8 cellular contexts compared by ENCODE assay signal in the genomic region with DNA sequence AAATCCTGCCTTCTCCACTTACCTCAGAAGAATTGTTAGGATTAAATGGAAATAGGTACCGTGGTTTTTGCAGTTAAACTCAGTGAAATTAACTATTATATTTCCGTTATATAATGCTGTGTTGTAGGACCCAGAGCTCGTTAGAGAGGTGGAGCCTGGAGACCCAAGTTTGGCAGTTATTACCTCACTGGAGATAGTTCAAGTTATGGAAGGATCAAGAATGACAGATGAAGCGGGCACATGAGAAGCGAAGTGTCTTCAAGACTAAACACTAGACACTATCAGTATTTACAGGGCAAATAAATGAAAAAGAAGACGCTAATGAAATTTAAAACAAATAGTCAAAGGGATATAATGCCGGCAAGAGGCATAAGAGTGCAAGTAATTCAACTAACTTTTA. TPM values are rescaled to one million over a fixed set of nuclear protein-coding genes. Genes with fewer than 3 reads are reported as not detected.
DNase-seq lines count a peak whose midpoint lies in the region; ATAC-seq and TF ChIP-seq lines count a peak whose summit lies in the region.

No MANE protein-coding gene starts in this region.

- 0 to 29% methylated on average over 2 to 7 of the region's 7 CpGs for WGBS in endodermal cell (ENCODE audit: insufficient coverage in 1 of 2, insufficient read length in 1 of 2), 2 experiments

- TSS peak; percentile 74 for BruUV-seq in OCI-LY7 (replicated peaks; lab: Mats Ljungman, UMichigan)

- H3K27me3 Mint-ChIP-seq in endodermal cell (ENCODE audit: insufficient read depth) = no peaks in the 10 kb centered on the region

- H3K4me2 ChIP-seq in DOHH2 (ENCODE audit: low read length) (peak overlapping the region; percentile 73), OCI-LY7 (ENCODE audit: low read length) (peak overlapping the region; percentile 90), osteoblast (ENCODE audit: insufficient read depth, low read length) (peak overlapping the region; percentile 96)

- H3K36me3 ChIP-seq in DOHH2 (ENCODE audit: control insufficient read depth, low read length) (peaks cover 15% of the 10 kb centered on the region), OCI-LY7 (ENCODE audit: insufficient read depth, low read length) (0 out of 2 replicates have a peak, but pooled peaks cover 6% of the 10 kb centered on the region), endodermal cell (ENCODE audit: control insufficient read depth, insufficient read depth, low read length) (peaks cover 12% of the 10 kb centered on the region), osteoblast (ENCODE audit: insufficient read depth, low read length) (no peaks in the 10 kb centered on the region)

- H3K27me3 ChIP-seq in DOHH2 (ENCODE audit: control insufficient read depth, low read length) (no peaks in the 10 kb centered on the region), endodermal cell (ENCODE audit: control insufficient read depth, insufficient read depth, low read length, poor library complexity, severe bottlenecking) (no peaks in the 10 kb centered on the region), osteoblast (ENCODE audit: insufficient read depth, low read length) (no peaks in the 10 kb centered on the region)

- intact Hi-C loops in OCI-LY7 (cut with micrococcal nuclease; ENCODE audit: unreplicated experiment) = loop anchor here (10.0 kb wide), 1 partner anchor 161 kb away; no protein-coding TSS in a partner anchor

- H3K9me2 ChIP-seq in DOHH2 (replicated peaks; ENCODE audit: control insufficient read depth, low read length) = no peaks in the 10 kb centered on the region
- no peaks in the 10 kb centered on the region for H3K9me2 ChIP-seq in OCI-LY7 (ENCODE audit: insufficient read depth, low read length)

- H2AFZ ChIP-seq in OCI-LY7 (ENCODE audit: low read length) = peak overlapping the region; percentile 97
- H2AFZ ChIP-seq in osteoblast (ENCODE audit: low read length) = peak overlapping the region; percentile 98

- H3K4me1 ChIP-seq in DOHH2 (ENCODE audit: control insufficient read depth, low read length) (peaks cover 51% of the 10 kb centered on the region), OCI-LY7 (ENCODE audit: insufficient read depth, low read length, poor library complexity, severe bottlenecking) (peaks cover 27% of the 10 kb centered on the region), endodermal cell (ENCODE audit: control insufficient read depth, insufficient read depth, low read length) (no peaks in the 10 kb centered on the region), osteoblast (ENCODE audit: insufficient read depth, low read length) (peaks cover 13% of the 10 kb centered on the region)

- CTCF ChIA-PET in OCI-LY7 (lab: Charles Lee; ENCODE audit: unreplicated experiment) = interaction anchor here (0.6 kb wide), 1 partner anchor 960 kb away, joined by 3 read pairs; no protein-coding TSS in a partner anchor

- no peaks in the 10 kb centered on the region for H3K9me3 Mint-ChIP-seq in endodermal cell

- H3K4me3 Mint-ChIP-seq in endodermal cell = peak overlapping the region; percentile 91

- H3K4me3 ChIP-seq in DOHH2 (ENCODE audit: low read length) = peak overlapping the region; percentile 95
- H3K4me3 ChIP-seq in OCI-LY7 (ENCODE audit: low read depth, low read length, poor library complexity, severe bottlenecking) = peak overlapping the region; percentile 88
- H3K4me3 ChIP-seq in endodermal cell (ENCODE audit: low read length) = peak overlapping the region; percentile 94
- H3K4me3 ChIP-seq in osteoblast (ENCODE audit: insufficient read depth, low read length) = peak overlapping the region; percentile 85

- peaks cover 19% of the 10 kb centered on the region for H3K36me3 Mint-ChIP-seq in endodermal cell (ENCODE audit: low read depth)

- H3K4me1 Mint-ChIP-seq in endodermal cell = peaks cover 10% of the 10 kb centered on the region

- peak overlapping the region; percentile 99 for H3K27ac Mint-ChIP-seq in endodermal cell

- H3K9me3 ChIP-seq in DOHH2 (ENCODE audit: control insufficient read depth, insufficient read depth, low read length) = no peaks in the 10 kb centered on the region
- H3K9me3 ChIP-seq in OCI-LY7 (ENCODE audit: low read length) = no peaks in the 10 kb centered on the region
- H3K9me3 ChIP-seq in endodermal cell (ENCODE audit: control insufficient read depth, low read length) = no peaks in the 10 kb centered on the region
- no peaks in the 10 kb centered on the region for H3K9me3 ChIP-seq in osteoblast (ENCODE audit: low read depth, low read length)

- POLR2A ChIA-PET in OCI-LY7 (lab: Charles Lee) = interaction anchor here (0.6 to 1.2 kb wide), 4 partner anchors 20 to 868 kb away, joined by 3 to 4 read pairs (median 4); no protein-coding TSS in a partner anchor

- TF ChIP-seq CTCF in DOHH2 (IDR thresholded peaks at IDR 0.05; ENCODE audit: low read depth, low read length, poor library complexity, severe bottlenecking) (no peak), OCI-LY7 (conservative IDR thresholded peaks at IDR 0.05; ENCODE audit: low read length) (no peak), endodermal cell (conservative IDR thresholded peaks at IDR 0.05) (no peak), osteoblast (IDR thresholded peaks at IDR 0.05; ENCODE audit: extremely low read depth, low read depth, low read length) (no peak)

- ATAC-seq in GM19467 (IDR thresholded peaks at IDR 0.05; ENCODE audit: unreplicated experiment) (no peak), GM21576 (IDR thresholded peaks at IDR 0.05; ENCODE audit: unreplicated experiment) (no peak), HG03460 (IDR thresholded peaks at IDR 0.05; ENCODE audit: unreplicated experiment) (no peak)

- H4K20me1 ChIP-seq in DOHH2 (ENCODE audit: control insufficient read depth, insufficient read depth, low read depth, low read length) (no peaks in the 10 kb centered on the region), OCI-LY7 (ENCODE audit: insufficient read depth, low read length) (no peaks in the 10 kb centered on the region), osteoblast (ENCODE audit: insufficient read depth, low read length) (peaks cover 21% of the 10 kb centered on the region)

- H3K27ac ChIP-seq in DOHH2 (ENCODE audit: low read depth, low read length) (peak overlapping the region; percentile 66), OCI-LY7 (ENCODE audit: low read depth, low read length, poor library complexity, severe bottlenecking) (peak overlapping the region; percentile 61), endodermal cell (ENCODE audit: low read depth, low read length) (no peak overlapping the region), osteoblast (ENCODE audit: low read depth, low read length) (peak overlapping the region; percentile 97)

- H3F3A ChIP-seq in DOHH2 (ENCODE audit: control insufficient read depth, insufficient read depth) = no peaks in the 10 kb centered on the region

- H3K9ac ChIP-seq in endodermal cell (ENCODE audit: extremely low read depth, low read length, poor library complexity, severe bottlenecking) = peak overlapping the region; percentile 92

- DNase-seq in OCI-LY7 (ENCODE audit: low spot score) (no peak), endodermal cell (no peak), osteoblast (ENCODE audit: insufficient read length, low spot score, missing footprints) (no peak), OCI-M2 (lab: John Stamatoyannopoulos, UW; ENCODE audit: unreplicated experiment) (no peak)

- H3K79me2 ChIP-seq in DOHH2 (ENCODE audit: control insufficient read depth, low read length) (peaks cover 58% of the 10 kb centered on the region), OCI-LY7 (ENCODE audit: insufficient read depth, low read depth, low read length) (peaks cover 28% of the 10 kb centered on the region), osteoblast (ENCODE audit: insufficient read depth, low read length) (peaks cover 54% of the 10 kb centered on the region)

RNA-seq across cellular contexts. Expression of gene CWC22, which starts 0.9 kb away (rescaled TPM):
- total RNA-seq in OCI-LY7 (2014; rRNA removed; shearing (Covaris generic)) = 11.6 and 16.2 TPM in 2 replicates
- 20.0 and 22.2 TPM in 2 replicates for total RNA-seq in OCI-LY7 (2022)
- total RNA-seq in endodermal cell = 10 to 100 TPM; 33.4 to 43.5 TPM
- 27.4 TPM for polyA plus RNA-seq in endodermal cell (2013, experiment 1 of 2)
- polyA plus RNA-seq in endodermal cell (2013, experiment 2 of 2) = 28.6 TPM
- 15.2 and 17.1 TPM in 2 replicates for total RNA-seq in osteoblast
